ENCODE assay signal across 15 cellular contexts in genomic region chr22:47124451-47124881, GRCh38.
"Had no signal": no experiment of that assay in that cellular context is flagged by ENCODE, and none has a peak within 500 bp of the region (broad histone marks: within the 10 kb centered on the region; RNA-seq: fewer than 3 reads in every experiment).

No MANE protein-coding gene starts in this region.

- H3K27me3 Mint-ChIP-seq: activated B cell treated with CpG ODN at 0.5 μM for 24 hours; activated CD4-positive, alpha-beta T cell treated with anti-CD3 and anti-CD28 coated beads, Interleukin-2, amount 10 ng/mL, durations not matched to agents 24 days and 14 days; naive thymus-derived CD8-positive, alpha-beta T cell had no signal

- H3K4me1 Mint-ChIP-seq: activated CD4-positive, alpha-beta T cell treated with anti-CD3 and anti-CD28 coated beads, Interleukin-2, amount 10 ng/mL, durations not matched to agents 24 days and 14 days had no signal

- H3K9me3 Mint-ChIP-seq: activated B cell treated with CpG ODN at 0.5 μM for 24 hours; activated CD4-positive, alpha-beta T cell treated with anti-CD3 and anti-CD28 coated beads, Interleukin-2, amount 10 ng/mL, durations not matched to agents 24 days and 14 days; naive thymus-derived CD8-positive, alpha-beta T cell had no signal

- DNase-seq: activated B cell treated with CpG ODN at 0.5 μM for 24 hours; activated CD4-positive, alpha-beta T cell treated with anti-CD3 and anti-CD28 coated beads, Interleukin-2, amount 10 ng/mL, durations not matched to agents 24 days and 14 days; activated CD8-positive, alpha-beta memory T cell treated with anti-CD3 and anti-CD28 coated beads, Interleukin-2, amount 50 U/mL, for 48 hours; activated naive CD4-positive, alpha-beta T cell treated with anti-CD3 and anti-CD28 coated beads, Interleukin-2, amount 50 U/mL, for 16 hours; mammary epithelial cell; naive thymus-derived CD8-positive, alpha-beta T cell; nucleus accumbens; psoas muscle; sigmoid colon; stimulated activated CD4-positive, alpha-beta T cell treated with anti-CD3 and anti-CD28 coated beads, Interleukin-1b, Interleukin-23, amount 100 ng/mL, for 48 hours; SW 1271; thyroid gland; uterus had no signal

- H3K27me3 ChIP-seq: dorsolateral prefrontal cortex, gastroesophageal sphincter, sigmoid colon, thyroid gland, uterus had no signal

- H3K36me3 ChIP-seq: gastroesophageal sphincter, sigmoid colon, thyroid gland, uterus had no signal

- H3K4me1 ChIP-seq: gastroesophageal sphincter, psoas muscle, sigmoid colon, thyroid gland, uterus had no signal

- H3K27ac Mint-ChIP-seq: activated CD4-positive, alpha-beta T cell treated with anti-CD3 and anti-CD28 coated beads, Interleukin-2, amount 10 ng/mL, durations not matched to agents 24 days and 14 days had no signal

- H3K4me3 Mint-ChIP-seq: activated B cell treated with CpG ODN at 0.5 μM for 24 hours; activated CD4-positive, alpha-beta T cell treated with anti-CD3 and anti-CD28 coated beads, Interleukin-2, amount 10 ng/mL, durations not matched to agents 24 days and 14 days had no signal

- H3K4me3 ChIP-seq: dorsolateral prefrontal cortex, gastroesophageal sphincter, psoas muscle, sigmoid colon, thyroid gland, uterus had no signal

- H3K27ac ChIP-seq: dorsolateral prefrontal cortex, gastroesophageal sphincter, psoas muscle, sigmoid colon, thyroid gland, uterus had no signal

- H3K9me3 ChIP-seq: gastroesophageal sphincter, psoas muscle, sigmoid colon, thyroid gland, uterus had no signal
